ENCODE assay signal across 1 cellular context in genomic region chr2:32623311-32623706, GRCh38.
TF ChIP-seq lines count a peak whose summit lies in the region.

No MANE protein-coding gene starts in this region.

TF ChIP-seq in H1, 55 proteins besides CTCF, POLR2A, EP300 and RAD21 (continued from another document):
- TF ChIP-seq E2F6 (IDR thresholded peaks at IDR 0.05) (no peak), PHF8 (conservative IDR thresholded peaks at IDR 0.05; ENCODE audit: low read depth, low read length) (no peak), CEBPB (IDR thresholded peaks at IDR 0.05; ENCODE audit: low read depth, low read length) (peak; percentile 29; the same call in 1 of the 2 replicates), ASH2L (IDR thresholded peaks at IDR 0.05; ENCODE audit: low read length) (no peak), CBX5 (IDR thresholded peaks at IDR 0.05; ENCODE audit: low read depth, low read length) (no peak)
